In the genomic region with DNA sequence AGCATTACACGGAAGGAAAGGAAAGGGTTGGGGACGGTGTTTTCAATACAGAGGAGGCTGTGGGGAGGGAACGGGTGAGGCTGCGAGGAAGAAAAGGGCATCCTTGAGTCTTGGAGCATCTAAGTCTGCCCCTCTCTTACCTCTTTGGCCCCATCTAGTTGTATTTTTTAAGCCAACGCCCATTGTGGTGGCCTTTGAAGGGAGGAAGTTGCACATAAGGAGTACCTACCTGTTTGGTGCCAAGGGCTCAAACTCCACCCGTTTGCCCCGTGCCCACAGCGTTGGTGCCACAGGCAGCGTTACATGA, we compare ENCODE assay signal across 2 cellular contexts.
TF ChIP-seq lines count a peak whose summit lies in the region.

No MANE protein-coding gene starts in this region.

TF ChIP-seq in A549, 52 proteins besides CTCF, POLR2A, EP300 and RAD21 (continued from another document):
- TF ChIP-seq, protein P1, sequence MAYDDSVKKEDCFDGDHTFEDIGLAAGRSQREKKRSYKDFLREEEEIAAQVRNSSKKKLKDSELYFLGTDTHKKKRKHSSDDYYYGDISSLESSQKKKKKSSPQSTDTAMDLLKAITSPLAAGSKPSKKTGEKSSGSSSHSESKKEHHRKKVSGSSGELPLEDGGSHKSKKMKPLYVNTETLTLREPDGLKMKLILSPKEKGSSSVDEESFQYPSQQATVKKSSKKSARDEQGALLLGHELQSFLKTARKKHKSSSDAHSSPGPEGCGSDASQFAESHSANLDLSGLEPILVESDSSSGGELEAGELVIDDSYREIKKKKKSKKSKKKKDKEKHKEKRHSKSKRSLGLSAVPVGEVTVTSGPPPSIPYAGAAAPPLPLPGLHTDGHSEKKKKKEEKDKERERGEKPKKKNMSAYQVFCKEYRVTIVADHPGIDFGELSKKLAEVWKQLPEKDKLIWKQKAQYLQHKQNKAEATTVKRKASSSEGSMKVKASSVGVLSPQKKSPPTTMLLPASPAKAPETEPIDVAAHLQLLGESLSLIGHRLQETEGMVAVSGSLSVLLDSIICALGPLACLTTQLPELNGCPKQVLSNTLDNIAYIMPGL (CRISPR knock-in tag; IDR thresholded peaks at IDR 0.05; ENCODE audit: borderline replicate concordance) = no peak
- TF ChIP-seq TP53 (CRISPR knock-in tag; IDR thresholded peaks at IDR 0.05) (no peak), BCL3 (IDR thresholded peaks at IDR 0.05) (no peak), CHD2 (IDR thresholded peaks at IDR 0.05; ENCODE audit: low read length, partially characterized antibody) (no peak), EHF (CRISPR knock-in tag; IDR thresholded peaks at IDR 0.05) (no peak)
TF ChIP-seq in A549: peak in this region for 0.

TF ChIP-seq in HCT116, 20 proteins besides CTCF, POLR2A, EP300 and RAD21 (continued from another document):
- TF ChIP-seq, protein P2, sequence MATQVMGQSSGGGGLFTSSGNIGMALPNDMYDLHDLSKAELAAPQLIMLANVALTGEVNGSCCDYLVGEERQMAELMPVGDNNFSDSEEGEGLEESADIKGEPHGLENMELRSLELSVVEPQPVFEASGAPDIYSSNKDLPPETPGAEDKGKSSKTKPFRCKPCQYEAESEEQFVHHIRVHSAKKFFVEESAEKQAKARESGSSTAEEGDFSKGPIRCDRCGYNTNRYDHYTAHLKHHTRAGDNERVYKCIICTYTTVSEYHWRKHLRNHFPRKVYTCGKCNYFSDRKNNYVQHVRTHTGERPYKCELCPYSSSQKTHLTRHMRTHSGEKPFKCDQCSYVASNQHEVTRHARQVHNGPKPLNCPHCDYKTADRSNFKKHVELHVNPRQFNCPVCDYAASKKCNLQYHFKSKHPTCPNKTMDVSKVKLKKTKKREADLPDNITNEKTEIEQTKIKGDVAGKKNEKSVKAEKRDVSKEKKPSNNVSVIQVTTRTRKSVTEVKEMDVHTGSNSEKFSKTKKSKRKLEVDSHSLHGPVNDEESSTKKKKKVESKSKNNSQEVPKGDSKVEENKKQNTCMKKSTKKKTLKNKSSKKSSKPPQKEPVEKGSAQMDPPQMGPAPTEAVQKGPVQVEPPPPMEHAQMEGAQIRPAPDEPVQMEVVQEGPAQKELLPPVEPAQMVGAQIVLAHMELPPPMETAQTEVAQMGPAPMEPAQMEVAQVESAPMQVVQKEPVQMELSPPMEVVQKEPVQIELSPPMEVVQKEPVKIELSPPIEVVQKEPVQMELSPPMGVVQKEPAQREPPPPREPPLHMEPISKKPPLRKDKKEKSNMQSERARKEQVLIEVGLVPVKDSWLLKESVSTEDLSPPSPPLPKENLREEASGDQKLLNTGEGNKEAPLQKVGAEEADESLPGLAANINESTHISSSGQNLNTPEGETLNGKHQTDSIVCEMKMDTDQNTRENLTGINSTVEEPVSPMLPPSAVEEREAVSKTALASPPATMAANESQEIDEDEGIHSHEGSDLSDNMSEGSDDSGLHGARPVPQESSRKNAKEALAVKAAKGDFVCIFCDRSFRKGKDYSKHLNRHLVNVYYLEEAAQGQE (IDR thresholded peaks at IDR 0.05; ENCODE audit: low read depth) = no peak
